8 cellular contexts compared by ENCODE assay signal in the genomic region with DNA sequence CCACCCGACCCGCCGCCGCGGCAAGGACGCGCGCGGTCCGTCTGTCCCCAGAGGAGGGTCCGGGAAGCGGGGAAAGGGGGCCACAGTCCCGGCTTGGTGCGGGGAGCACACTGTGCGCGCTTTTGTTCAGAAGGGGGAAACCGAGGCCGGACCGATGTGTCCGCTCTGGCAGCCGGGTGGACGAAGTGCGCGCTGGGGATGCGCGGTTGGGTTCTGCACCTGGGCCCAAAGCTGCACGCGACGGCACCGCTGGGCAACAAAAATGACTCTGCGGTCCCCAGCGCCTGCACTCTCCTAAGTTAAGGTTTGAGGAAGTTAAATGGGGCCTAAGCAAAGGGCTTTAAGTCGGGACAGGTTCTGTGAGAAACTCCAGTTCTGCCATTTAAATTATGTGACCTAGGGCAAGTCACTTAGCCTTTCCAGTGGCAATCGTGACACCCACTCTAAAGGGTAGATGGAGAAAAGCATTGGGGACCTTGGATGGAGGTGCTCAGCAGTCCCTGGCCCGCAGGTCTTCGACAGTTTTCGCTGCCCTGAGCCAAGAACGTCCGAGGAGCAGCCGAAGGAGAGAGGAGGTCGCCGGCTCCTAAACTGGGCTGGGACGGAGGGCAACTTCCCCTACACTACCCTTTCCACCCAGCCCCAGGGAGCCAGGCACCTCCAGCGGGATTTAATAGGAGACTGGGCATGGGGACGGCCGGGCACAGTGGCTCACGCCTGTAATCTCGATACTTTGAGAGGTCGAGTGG. TPM values are rescaled to one million over a fixed set of nuclear protein-coding genes. Genes with fewer than 3 reads are reported as not detected.
DNase-seq lines count a peak whose midpoint lies in the region; ATAC-seq, FAIRE-seq and TF ChIP-seq lines count a peak whose summit lies in the region.

No MANE protein-coding gene starts in this region.

- peak overlapping the region; percentile 93 for H3K4me2 ChIP-seq in neural progenitor cell

- peak overlapping the region; percentile 95 for H2AFZ ChIP-seq in neural progenitor cell (replicated peaks)

- H3K36me3 Mint-ChIP-seq in activated T-cell treated with anti-CD3 and anti-CD28 coated beads, Interleukin-2, amount 50 U/mL, for 4 hours (ENCODE audit: insufficient read depth): no peaks in the 10 kb centered on the region
- no peaks in the 10 kb centered on the region for H3K36me3 Mint-ChIP-seq in neural progenitor cell

- ATAC-seq in activated T-cell treated with anti-CD3 and anti-CD28 coated beads, Interleukin-2, amount 50 U/mL, for 4 hours: peak; percentile 9 to 23

- H3K27me3 Mint-ChIP-seq in activated T-cell treated with anti-CD3 and anti-CD28 coated beads, Interleukin-2, amount 50 U/mL, for 4 hours (ENCODE audit: low read depth): no peaks in the 10 kb centered on the region
- H3K27me3 Mint-ChIP-seq in neural progenitor cell (ENCODE audit: insufficient read depth, low read depth): peaks cover 10% of the 10 kb centered on the region

- no peak overlapping the region for H3K9ac ChIP-seq in neural progenitor cell

- H3K9me3 ChIP-seq in neural progenitor cell (ENCODE audit: low read depth): no peaks in the 10 kb centered on the region

- DNase-seq in NCI-H748 (lab: John Stamatoyannopoulos, UW; ENCODE audit: unreplicated experiment) (peak; percentile 30), NCI-H748 treated with DMSO at 0.1 percent for 48 hours (lab: John Stamatoyannopoulos, UW) (no peak), H54 (ENCODE audit: insufficient read length, low spot score) (no peak), M059J (ENCODE audit: low read depth) (peak; percentile 7), frontal cortex (ENCODE audit: low spot score in 2 of 2) (peak; percentile 14 to 36), neural progenitor cell (ENCODE audit: low spot score) (peak; percentile 62), epidermal melanocyte (ENCODE audit: insufficient read length, low spot score) (no peak)
- peak; percentile 12 for DNase-seq in activated T-cell treated with anti-CD3 and anti-CD28 coated beads, Interleukin-2, amount 50 U/mL, for 4 hours

- peaks cover 29% of the 10 kb centered on the region for H3K4me1 Mint-ChIP-seq in activated T-cell treated with anti-CD3 and anti-CD28 coated beads, Interleukin-2, amount 50 U/mL, for 4 hours (ENCODE audit: low read depth)
- H3K4me1 Mint-ChIP-seq in neural progenitor cell: peaks cover 25% of the 10 kb centered on the region

- peak overlapping the region; percentile 42 for H3K27ac ChIP-seq in neural progenitor cell

- H3K36me3 ChIP-seq in neural progenitor cell: no peaks in the 10 kb centered on the region

- FAIRE-seq in H54 (lab: Jason Lieb, UNC) (no peak), frontal cortex (lab: Jason Lieb, UNC) (no peak)

- H3K9me3 Mint-ChIP-seq in activated T-cell treated with anti-CD3 and anti-CD28 coated beads, Interleukin-2, amount 50 U/mL, for 4 hours: no peaks in the 10 kb centered on the region
- H3K9me3 Mint-ChIP-seq in neural progenitor cell: no peaks in the 10 kb centered on the region

- H3F3A ChIP-seq in neural progenitor cell (ENCODE audit: low read depth): peaks cover 43% of the 10 kb centered on the region

- peak overlapping the region; percentile 97 for H3K27ac Mint-ChIP-seq in neural progenitor cell

- peaks cover 11% of the 10 kb centered on the region for H3K4me1 ChIP-seq in neural progenitor cell

- H3K4me3 Mint-ChIP-seq in activated T-cell treated with anti-CD3 and anti-CD28 coated beads, Interleukin-2, amount 50 U/mL, for 4 hours: peak overlapping the region; percentile 92
- peak overlapping the region; percentile 93 for H3K4me3 Mint-ChIP-seq in neural progenitor cell

- TF ChIP-seq CTCF in neural progenitor cell (IDR thresholded peaks at IDR 0.05): peak; percentile 12

- no peaks in the 10 kb centered on the region for H4K20me1 ChIP-seq in neural progenitor cell (ENCODE audit: low read depth)

- peak overlapping the region; percentile 78 for H3K4me3 ChIP-seq in neural progenitor cell

- peaks cover 19% of the 10 kb centered on the region for H3K79me2 ChIP-seq in neural progenitor cell (ENCODE audit: low read depth)

- no peaks in the 10 kb centered on the region for H3K27me3 ChIP-seq in neural progenitor cell

- TF ChIP-seq POLR2A in H54 (IDR thresholded peaks at IDR 0.05; ENCODE audit: low read depth, low read length): peak; percentile 8; the same call in 1 of the 2 replicates

RNA-seq across cellular contexts. Expression of a gene that starts 0.5 kb away (rescaled TPM):
- total RNA-seq in M059J (2014; rRNA removed; shearing (Covaris generic)): 9.4 and 16.3 TPM in 2 replicates
- total RNA-seq in activated T-cell treated with anti-CD3 and anti-CD28 coated beads, Interleukin-2, amount 50 U/mL, for 4 hours: 10 to 100 TPM; 14.5 to 19.1 (median 16.3) TPM
- total RNA-seq in frontal cortex (49.7 TPM), neural progenitor cell (ENCODE audit: low replicate concordance) (15.5 and 21.8 TPM in 2 replicates)

Comparison
In these comparisons a context has a peak if more than half of its experiments do, and no peak if none do; other contexts are left out.
1. DNase-seq: peak in NCI-H748 (single experiment), M059J (single experiment), activated T-cell treated with anti-CD3 and anti-CD28 coated beads, Interleukin-2, amount 50 U/mL, for 4 hours (single experiment), frontal cortex (2 of 2) and neural progenitor cell (single experiment); none in NCI-H748 treated with DMSO at 0.1 percent for 48 hours (single experiment), H54 (single experiment) and epidermal melanocyte (single experiment).